ENCODE assay signal across 22 cellular contexts in genomic region chr4:154640999-154641398, GRCh38. TPM values are rescaled to one million over a fixed set of nuclear protein-coding genes. Genes with fewer than 3 reads are reported as not detected.
"Had no signal": no experiment of that assay in that cellular context is flagged by ENCODE, and none has a peak within 500 bp of the region (broad histone marks: within the 10 kb centered on the region; RNA-seq: fewer than 3 reads in every experiment).

No MANE protein-coding gene starts in this region.

- FAIRE-seq: HTR-8/SVneo had no signal

- H3K9ac ChIP-seq: SK-N-SH had no signal

- H3K27ac ChIP-seq: HL-60, RWPE1 had no signal

- DNase-seq: Kasumi-1, KG1, MM.1S, NCI-H1092 treated with DMSO at 0.1 percent for 48 hours, NCI-H1694, NCI-H187 treated with DMSO at 0.1 percent for 48 hours, NCI-H2029 treated with DMSO at 0.1 percent for 48 hours, NCI-H2227 treated with DMSO at 0.1 percent for 48 hours, NCI-H524, NCI-H82, PC-3, SHP77, SK-N-SH, SW 1271, T-cell had no signal

- H3K4me2 ChIP-seq: SK-N-SH had no signal

- H3K9me3 ChIP-seq: SK-N-SH had no signal

- ATAC-seq: Panc1, PC-3, T-cell had no signal

RNA-seq across cellular contexts. Expression of gene FGG, which starts 28.5 kb away (rescaled TPM):
- total RNA-seq: M059J, PC-3 had no signal
- polyA plus RNA-seq: SK-N-SH had no signal

RNA-seq across cellular contexts. Expression of gene FGA, which starts 50.5 kb away (rescaled TPM):
- total RNA-seq: M059J, NCI-H460, PC-3, SK-MEL-5 had no signal
- polyA plus RNA-seq: SK-N-SH had no signal
